Comparison of ENCODE assay signal across 8 cellular contexts in the genomic region with DNA sequence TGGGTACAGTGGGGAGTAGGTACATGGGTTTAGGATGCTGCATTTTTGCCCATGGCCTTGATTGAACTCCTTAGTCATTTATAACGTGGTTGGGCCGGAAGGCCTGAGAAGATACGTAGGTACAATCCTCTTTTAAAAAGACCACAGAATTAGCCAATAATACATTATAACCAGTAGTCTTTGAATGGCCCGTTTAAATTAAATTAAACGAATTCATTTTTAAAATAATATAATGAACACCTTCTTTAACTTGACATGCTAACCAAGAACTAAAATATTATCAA. TPM values are rescaled to one million over a fixed set of nuclear protein-coding genes. Genes with fewer than 3 reads are reported as not detected.
DNase-seq lines count a peak whose midpoint lies in the region; ATAC-seq and TF ChIP-seq lines count a peak whose summit lies in the region.

No MANE protein-coding gene starts in this region.

- ATAC-seq in SK-N-SH treated with all-trans-retinoic acid at 6 μM for 48 hours (peak; percentile 9), psoas muscle (peak; percentile 15 to 48 (median 36)), GM18520 (IDR thresholded peaks at IDR 0.05; ENCODE audit: unreplicated experiment) (no peak)

- 35 to 43% (median 42%) methylated on average over 5 of the region's 5 CpGs for WGBS in psoas muscle, 3 donors

- peaks cover 10% of the 10 kb centered on the region for H3K4me1 ChIP-seq in psoas muscle

- peaks cover 3% of the 10 kb centered on the region for H3K9me3 ChIP-seq in psoas muscle

- H3K4me3 ChIP-seq in fibroblast of villous mesenchyme (ENCODE audit: low read depth, low read length) (peak overlapping the region; percentile 86), psoas muscle (peak overlapping the region; percentile 75)

- no peak for TF ChIP-seq CTCF in fibroblast of villous mesenchyme (IDR thresholded peaks at IDR 0.05; ENCODE audit: insufficient read depth, low read depth, low read length)
- TF ChIP-seq CTCF in psoas muscle (IDR thresholded peaks at IDR 0.05), result no peak

- no peaks in the 10 kb centered on the region for H3K36me3 ChIP-seq in psoas muscle (ENCODE audit: insufficient read depth in 1 of 2, low read depth in 1 of 2)

- H3K27ac ChIP-seq in psoas muscle, result peak overlapping the region; percentile 74

- H3K27me3 ChIP-seq in psoas muscle (ENCODE audit: insufficient read depth in 3 of 3, low read length in 2 of 3), result no peaks in the 10 kb centered on the region

- peak; percentile 92 for DNase-seq in NCI-H1694 treated with DMSO at 0.1 percent for 48 hours (lab: John Stamatoyannopoulos, UW)
- no peak for DNase-seq in NCI-H1694 (lab: John Stamatoyannopoulos, UW)
- no peak for DNase-seq in fibroblast of villous mesenchyme (ENCODE audit: low read depth)
- DNase-seq in psoas muscle, result no peak
- no peak for DNase-seq in LoVo (ENCODE audit: low spot score)
- no peak for DNase-seq in NCI-H187 treated with DMSO at 0.1 percent for 48 hours (lab: John Stamatoyannopoulos, UW)

- intact Hi-C loops in psoas muscle (cut with DNase I), result no loop called here

TF ChIP-seq in SK-N-SH treated with all-trans-retinoic acid at 6 μM for 48 hours, 23 proteins besides CTCF, POLR2A, EP300 and RAD21:
- TF ChIP-seq, protein P1, sequence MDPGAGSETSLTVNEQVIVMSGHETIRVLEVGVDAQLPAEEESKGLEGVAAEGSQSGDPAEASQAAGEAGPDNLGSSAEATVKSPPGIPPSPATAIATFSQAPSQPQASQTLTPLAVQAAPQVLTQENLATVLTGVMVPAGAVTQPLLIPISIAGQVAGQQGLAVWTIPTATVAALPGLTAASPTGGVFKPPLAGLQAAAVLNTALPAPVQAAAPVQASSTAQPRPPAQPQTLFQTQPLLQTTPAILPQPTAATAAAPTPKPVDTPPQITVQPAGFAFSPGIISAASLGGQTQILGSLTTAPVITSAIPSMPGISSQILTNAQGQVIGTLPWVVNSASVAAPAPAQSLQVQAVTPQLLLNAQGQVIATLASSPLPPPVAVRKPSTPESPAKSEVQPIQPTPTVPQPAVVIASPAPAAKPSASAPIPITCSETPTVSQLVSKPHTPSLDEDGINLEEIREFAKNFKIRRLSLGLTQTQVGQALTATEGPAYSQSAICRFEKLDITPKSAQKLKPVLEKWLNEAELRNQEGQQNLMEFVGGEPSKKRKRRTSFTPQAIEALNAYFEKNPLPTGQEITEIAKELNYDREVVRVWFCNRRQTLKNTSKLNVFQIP (CRISPR knock-in tag; IDR thresholded peaks at IDR 0.05; ENCODE audit: borderline replicate concordance, low read depth), result 0 out of 2 replicates have a peak, but pooled peaks have one; percentile 62
- no peak for TF ChIP-seq TCF4 (CRISPR knock-in tag; IDR thresholded peaks at IDR 0.05; ENCODE audit: borderline replicate concordance)

RNA-seq across cellular contexts. Expression of gene ADAR, which starts 20.1 kb away (rescaled TPM):
- total RNA-seq in fibroblast of villous mesenchyme (115 and 142 TPM in 2 replicates), psoas muscle (10 to 100 TPM; 21.1 to 34.8 (median 25.4) TPM)
- 10 to 100 TPM in 1 of 3 donors, 1 to 10 TPM in 2; 8.8 to 17.7 (median 9.1) TPM for polyA plus RNA-seq in psoas muscle
